In the genomic region with DNA sequence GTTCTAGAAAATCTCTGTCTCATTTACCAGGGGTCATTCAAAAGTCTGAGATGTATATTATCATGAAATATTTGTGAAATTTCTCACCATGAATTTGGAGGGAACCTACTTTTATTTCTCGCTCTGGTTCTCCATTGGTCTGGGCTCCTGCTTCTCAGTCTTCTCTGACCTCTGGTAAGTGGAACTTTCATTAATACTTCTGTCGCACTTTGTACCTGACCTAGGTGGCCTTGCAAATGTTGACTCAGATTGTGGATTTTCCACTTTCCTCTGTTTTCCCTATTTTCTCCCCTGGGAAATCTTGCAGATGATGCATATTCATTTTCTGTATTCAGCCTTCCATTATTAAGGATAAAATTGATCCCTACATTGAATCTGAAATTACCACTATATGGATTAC, we compare ENCODE assay signal across 27 cellular contexts. TPM values are rescaled to one million over a fixed set of nuclear protein-coding genes. Genes with fewer than 3 reads are reported as not detected.
DNase-seq lines count a peak whose midpoint lies in the region; ATAC-seq, FAIRE-seq and TF ChIP-seq lines count a peak whose summit lies in the region.
"Had no signal": no experiment of that assay in that cellular context is flagged by ENCODE, and none has a peak within 500 bp of the region (broad histone marks: within the 10 kb centered on the region; RNA-seq: fewer than 3 reads in every experiment).

No MANE protein-coding gene starts in this region.

- H3K9me3 Mint-ChIP-seq in activated T-cell treated with anti-CD3 and anti-CD28 coated beads, Interleukin-2, amount 50 U/mL, for 24 hours, result no peaks in the 10 kb centered on the region
- no peaks in the 10 kb centered on the region for H3K9me3 Mint-ChIP-seq in endothelial cell (ENCODE audit: unreplicated experiment)
- H3K9me3 Mint-ChIP-seq: CD4-positive, alpha-beta T cell; CD8-positive, alpha-beta memory T cell had no signal

- H3K9ac ChIP-seq in HepG2 (ENCODE audit: insufficient read depth, low read depth, low read length), result no peak overlapping the region
- H3K9ac ChIP-seq: BLaER1 treated with 17β-estradiol and CSF1 and Interleukin-3, amounts not matched to agents 10 nM and 100 nM; GM23248 had no signal

- H3K27me3 ChIP-seq in HepG2 (ENCODE audit: control insufficient read depth in 1 of 2, insufficient read depth in 2 of 2, low read length in 2 of 2) (no peaks in the 10 kb centered on the region), pancreas (no peaks in the 10 kb centered on the region), adrenal gland (no peaks in the 10 kb centered on the region)
- H3K27me3 ChIP-seq: BE2C; BLaER1 treated with 17β-estradiol and CSF1 and Interleukin-3, amounts not matched to agents 10 nM and 100 nM had no signal

- no peaks in the 10 kb centered on the region for H3K9me3 ChIP-seq in T-helper 17 cell (ENCODE audit: control insufficient read depth, low read length, poor library complexity, severe bottlenecking)
- no peaks in the 10 kb centered on the region for H3K9me3 ChIP-seq in HepG2 (ENCODE audit: low read length)
- no peaks in the 10 kb centered on the region for H3K9me3 ChIP-seq in pancreas
- H3K9me3 ChIP-seq in adrenal gland (replicated peaks in 1 of 3), result no peaks in the 10 kb centered on the region
- H3K9me3 ChIP-seq: A549; BE2C; BLaER1 treated with 17β-estradiol and CSF1 and Interleukin-3, amounts not matched to agents 10 nM and 100 nM had no signal

- intact Hi-C loops in HepG2 (cut with micrococcal nuclease; ENCODE audit: unreplicated experiment), result no loop called here
- intact Hi-C loops in pancreas (cut with DNase I), result no loop called here
- intact Hi-C loops in adrenal gland (cut with DNase I), result no loop called here

- no peak for TF ChIP-seq RAD21 in HepG2 (CRISPR knock-in tag; IDR thresholded peaks at IDR 0.05)

- H3K27ac ChIP-seq in HepG2 (ENCODE audit: extremely low read length, insufficient read depth, low read length) (peak overlapping the region; percentile 35), pancreas (peak overlapping the region in 2 of 4 donors; percentile 1 to 20), adrenal gland (no peak overlapping the region)
- H3K27ac ChIP-seq: A549; BLaER1 treated with 17β-estradiol and CSF1 and Interleukin-3, amounts not matched to agents 10 nM and 100 nM; GM23248 had no signal

- H3K36me3 ChIP-seq in HepG2 (replicated peaks in 1 of 2; ENCODE audit: control insufficient read depth in 1 of 2, insufficient read depth in 2 of 2, low read length in 2 of 2), result peaks cover 11 to 24% of the 10 kb centered on the region in 2 experiments
- H3K36me3 ChIP-seq in pancreas, result peaks cover 0 to 16% (median 0%) of the 10 kb centered on the region in 3 donors
- H3K36me3 ChIP-seq in adrenal gland (replicated peaks in 1 of 2), result peaks cover 0 to 37% of the 10 kb centered on the region in 2 donors

- H3K27ac Mint-ChIP-seq in activated T-cell treated with anti-CD3 and anti-CD28 coated beads, Interleukin-2, amount 50 U/mL, for 24 hours, result peak overlapping the region; percentile 2
- H3K27ac Mint-ChIP-seq in T-helper 17 cell (peak overlapping the region; percentile 6), endothelial cell (ENCODE audit: unreplicated experiment) (no peak overlapping the region)
- H3K27ac Mint-ChIP-seq: CD4-positive, alpha-beta T cell had no signal

- ATAC-seq in T-helper 17 cell (no peak), HepG2 (no peak), pancreas (peak in 3 of 4 donors; percentile 61 to 88 (median 82))
- ATAC-seq: A549, GM12878 had no signal

- H3K4me3 ChIP-seq in HepG2 (replicated peaks in 1 of 3; ENCODE audit: insufficient read depth in 1 of 3, low read depth in 2 of 3, low read length in 3 of 3) (no peak overlapping the region), pancreas (no peak overlapping the region), adrenal gland (no peak overlapping the region)
- H3K4me3 ChIP-seq: A549; BLaER1 treated with 17β-estradiol and CSF1 and Interleukin-3, amounts not matched to agents 10 nM and 100 nM; GM12878; GM23248 had no signal

- POLR2A ChIA-PET in HepG2 (lab: Yijun Ruan, JAX), result no interaction called here

- TF ChIP-seq EP300 in HepG2 (IDR thresholded peaks at IDR 0.05; ENCODE audit: low read depth in 2 of 2, low read length in 2 of 2), result no peak
- no peak for TF ChIP-seq EP300 in HepG2 (CRISPR knock-in tag; IDR thresholded peaks at IDR 0.05; ENCODE audit: borderline replicate concordance)

- no peaks in the 10 kb centered on the region for H4K20me1 ChIP-seq in HepG2 (ENCODE audit: insufficient read depth, low read length)

- H3K4me3 Mint-ChIP-seq in activated T-cell treated with anti-CD3 and anti-CD28 coated beads, Interleukin-2, amount 50 U/mL, for 24 hours, result no peak overlapping the region
- H3K4me3 Mint-ChIP-seq in T-helper 17 cell (no peak overlapping the region), endothelial cell (ENCODE audit: unreplicated experiment) (no peak overlapping the region)
- H3K4me3 Mint-ChIP-seq: CD14-positive monocyte; CD4-positive, alpha-beta T cell; CD8-positive, alpha-beta memory T cell had no signal

- H3K79me2 ChIP-seq in HepG2 (ENCODE audit: insufficient read depth, low read length), result no peaks in the 10 kb centered on the region

- CTCF ChIA-PET in HepG2 (lab: Yijun Ruan, JAX; ENCODE audit: low intra/inter-chr PET ratio, low total read pairs), result no interaction called here

- 89% methylated on average over 2 of the region's 2 CpGs for WGBS in HepG2 (ENCODE audit: low lambda C conversion rate)
- WGBS in pancreas, 2 donors, result 46 to 49% methylated on average over 2 of the region's 2 CpGs
- 94 to 100% (median 98%) methylated on average over 2 of the region's 2 CpGs for WGBS in adrenal gland, 4 donors

- no peak for DNase-seq in activated T-cell treated with anti-CD3 and anti-CD28 coated beads, Interleukin-2, amount 50 U/mL, for 24 hours
- DNase-seq in activated T-cell treated with anti-CD3 and anti-CD28 coated beads for 4 hours, result no peak
- no peak for DNase-seq in T-helper 17 cell
- DNase-seq in HepG2 (ENCODE audit: low spot score), result no peak
- DNase-seq in pancreas, result no peak
- no peak for DNase-seq in adrenal gland
- no peak for DNase-seq in endothelial cell (ENCODE audit: low spot score)
- DNase-seq: 8988T; ACHN; AML-193; BE2C; CD4-positive, alpha-beta T cell; CD8-positive, alpha-beta memory T cell; DMS 273 treated with DMSO at 0.1 percent for 48 hours; DMS79; EL; GDM1; GM23248; H7; HCEC 1CT had no signal

- FAIRE-seq in HepG2 (lab: Jason Lieb, UNC) (no peak), pancreas (lab: Jason Lieb, UNC) (no peak)
- FAIRE-seq: A549, D721Med, GM12878, GM19239, H1 had no signal

- peaks cover 18% of the 10 kb centered on the region for H3K4me1 ChIP-seq in HepG2 (ENCODE audit: insufficient read depth, low read length)
- peaks cover 0 to 16% (median 0%) of the 10 kb centered on the region in 3 donors for H3K4me1 ChIP-seq in pancreas
- H3K4me1 ChIP-seq in adrenal gland (replicated peaks in 1 of 2), result peaks cover 6 to 21% of the 10 kb centered on the region in 2 donors
- H3K4me1 ChIP-seq: A549, BE2C had no signal

- H3K4me2 ChIP-seq in HepG2 (ENCODE audit: low read depth, low read length), result no peak overlapping the region
- H3K4me2 ChIP-seq: A549; BLaER1 treated with 17β-estradiol and CSF1 and Interleukin-3, amounts not matched to agents 10 nM and 100 nM had no signal

- TF ChIP-seq CTCF in HepG2 (CRISPR knock-in tag; IDR thresholded peaks at IDR 0.05), result no peak
- no peak for TF ChIP-seq CTCF in pancreas (IDR thresholded peaks at IDR 0.05)
- no peak for TF ChIP-seq CTCF in adrenal gland (IDR thresholded peaks at IDR 0.05)
- TF ChIP-seq CTCF in endothelial cell (IDR thresholded peaks at IDR 0.05; ENCODE audit: unreplicated experiment), result no peak

- H2AFZ ChIP-seq in HepG2 (ENCODE audit: low read length), result no peak overlapping the region
- H2AFZ ChIP-seq: GM23248 had no signal

- H3K36me3 Mint-ChIP-seq in activated T-cell treated with anti-CD3 and anti-CD28 coated beads, Interleukin-2, amount 50 U/mL, for 24 hours (ENCODE audit: low read depth), result peaks cover 82% of the 10 kb centered on the region
- H3K36me3 Mint-ChIP-seq in T-helper 17 cell (ENCODE audit: low read depth), result peaks cover 7% of the 10 kb centered on the region
- peaks cover 20% of the 10 kb centered on the region for H3K36me3 Mint-ChIP-seq in endothelial cell (ENCODE audit: low read depth, unreplicated experiment)

- peaks cover 37% of the 10 kb centered on the region for H3K4me1 Mint-ChIP-seq in activated T-cell treated with anti-CD3 and anti-CD28 coated beads, Interleukin-2, amount 50 U/mL, for 24 hours (ENCODE audit: low read depth)
- H3K4me1 Mint-ChIP-seq in T-helper 17 cell (peaks cover 10% of the 10 kb centered on the region), endothelial cell (ENCODE audit: unreplicated experiment) (peaks cover 10% of the 10 kb centered on the region)

- TF ChIP-seq POLR2A in HepG2 (IDR thresholded peaks at IDR 0.05; ENCODE audit: insufficient read depth in 1 of 2, low read depth in 2 of 2, low read length in 2 of 2), result no peak
- TF ChIP-seq POLR2A in adrenal gland (IDR thresholded peaks at IDR 0.05), result no peak

- in situ Hi-C loops in HepG2 (cut with HindIII; ENCODE audit: extremely low pct_ligation_motif_present, low pct_unique_long_range_greater_than_20kb), result no loop called here

- BruUV-seq in HepG2 (replicated peaks; lab: Mats Ljungman, UMichigan), result no TSS peak

- no peaks in the 10 kb centered on the region for H3K27me3 Mint-ChIP-seq in activated T-cell treated with anti-CD3 and anti-CD28 coated beads, Interleukin-2, amount 50 U/mL, for 24 hours
- no peaks in the 10 kb centered on the region for H3K27me3 Mint-ChIP-seq in T-helper 17 cell
- no peaks in the 10 kb centered on the region for H3K27me3 Mint-ChIP-seq in endothelial cell (ENCODE audit: unreplicated experiment)
- H3K27me3 Mint-ChIP-seq: CD4-positive, alpha-beta T cell; CD8-positive, alpha-beta memory T cell had no signal

RNA-seq across cellular contexts. Expression of a gene that starts 53.2 kb away (rescaled TPM):
- 10 to 100 TPM; 20.2 to 23.1 TPM for total RNA-seq in T-helper 17 cell
- total RNA-seq in HepG2 (2016; rRNA removed; fragmentation: Illumina TruSeq; extraction: Trizol), result 3.3 and 8.1 TPM in 2 replicates
- total RNA-seq in HepG2 (2016; cell fraction: cytosol; rRNA removed; fragmentation: Illumina TruSeq; extraction: Trizol; ENCODE audit: low read depth), result 3.3 and 3.6 TPM in 2 replicates
- total RNA-seq in HepG2 (2016; cell fraction: insoluble cytoplasmic fraction; rRNA removed; fragmentation: Illumina TruSeq; extraction: Trizol), result 4.1 and 7.4 TPM in 2 replicates
- 3.8 and 4.3 TPM in 2 replicates for total RNA-seq in HepG2 (2016; cell fraction: membrane; rRNA removed; fragmentation: Illumina TruSeq; extraction: Trizol)
- 13.3 and 14.4 TPM in 2 replicates for total RNA-seq in HepG2 (2016; cell fraction: nucleus; rRNA removed; fragmentation: Illumina TruSeq; extraction: Trizol)
- polyA plus RNA-seq in HepG2 (2011; rRNA removed), result 12.2 and 14.2 TPM in 2 replicates
- 6.7 and 8.7 TPM in 2 replicates for polyA plus RNA-seq in HepG2 (2011; cell fraction: cytosol; rRNA removed)
- 16.4 and 16.6 TPM in 2 replicates for polyA plus RNA-seq in HepG2 (2011; cell fraction: nucleus; rRNA removed)
- polyA plus RNA-seq in HepG2 (2012), result 6.2 and 6.8 TPM in 2 replicates
- polyA plus RNA-seq in HepG2 (2016; cell fraction: cytosol; fragmentation: Illumina TruSeq; extraction: Trizol; ENCODE audit: low read depth), result 0.43 and 0.47 TPM in 2 replicates
- 1.8 and 2.6 TPM in 2 replicates for polyA plus RNA-seq in HepG2 (2016; cell fraction: insoluble cytoplasmic fraction; fragmentation: Illumina TruSeq; extraction: Trizol; ENCODE audit: low read depth)
- 0.72 and 0.82 TPM in 2 replicates for polyA plus RNA-seq in HepG2 (2016; cell fraction: membrane; fragmentation: Illumina TruSeq; extraction: Trizol; ENCODE audit: low read depth)
- 18.2 and 20.6 TPM in 2 replicates for polyA plus RNA-seq in HepG2 (2016; cell fraction: nucleus; fragmentation: Illumina TruSeq; extraction: Trizol; ENCODE audit: insufficient read depth, low read depth)
- 21.0 and 29.4 TPM in 2 replicates for polyA minus RNA-seq in HepG2 (2011; rRNA and poly(A)+ RNA removed; ENCODE audit: low replicate concordance)
- polyA minus RNA-seq in HepG2 (2011; cell fraction: cytosol; rRNA and poly(A)+ RNA removed), result 9.3 and 12.0 TPM in 2 replicates
- 31.7 and 34.6 TPM in 2 replicates for polyA minus RNA-seq in HepG2 (2011; cell fraction: nucleus; rRNA and poly(A)+ RNA removed)
- total RNA-seq in pancreas, result 1 to 10 TPM; 2.8 to 8.5 (median 4.5) TPM
- polyA plus RNA-seq in pancreas, result 1 to 10 TPM; 2.4 to 4.0 TPM
- 100 to 1,000 TPM in 1 of 8 donors, 10 to 100 TPM in 4, 1 to 10 TPM in 3; 7.3 to 117 (median 11.5) TPM for total RNA-seq in adrenal gland
- polyA plus RNA-seq in adrenal gland, result 1 to 10 TPM; 3.5 to 4.9 (median 4.8) TPM
- 23.0 TPM for total RNA-seq in endothelial cell (ENCODE audit: unreplicated experiment)

Comparison
In these comparisons a context has a peak if more than half of its experiments do, and no peak if none do; other contexts are left out.
1. ATAC-seq: peak in pancreas (3 of 4); none in T-helper 17 cell (single experiment) and HepG2 (single experiment).